Comparison of ENCODE assay signal across 10 cellular contexts in the genomic region with DNA sequence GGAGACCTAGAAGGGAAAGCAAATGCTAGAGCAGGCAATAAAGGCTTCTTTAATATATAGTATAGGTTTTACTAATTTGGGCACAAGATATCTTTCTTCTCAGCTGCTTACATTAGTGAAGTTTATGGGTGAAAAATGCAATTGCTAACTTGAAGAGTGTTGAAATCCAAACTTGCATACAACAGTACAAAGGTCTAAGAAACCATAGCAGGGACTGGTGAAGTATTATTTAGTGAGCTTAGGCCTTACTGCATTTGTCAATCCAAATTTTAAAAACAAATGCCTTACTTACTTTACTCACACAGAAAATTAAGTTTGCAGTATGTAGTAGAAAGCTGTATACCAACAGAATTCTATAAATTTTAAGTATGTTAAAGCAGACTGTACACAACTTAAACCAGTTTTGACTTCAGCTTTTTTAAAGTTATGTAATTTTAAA. TPM values are rescaled to one million over a fixed set of nuclear protein-coding genes. Genes with fewer than 3 reads are reported as not detected.
DNase-seq lines count a peak whose midpoint lies in the region; ATAC-seq and TF ChIP-seq lines count a peak whose summit lies in the region.
"Had no signal": no experiment of that assay in that cellular context is flagged by ENCODE, and none has a peak within 500 bp of the region (broad histone marks: within the 10 kb centered on the region; RNA-seq: fewer than 3 reads in every experiment).

No MANE protein-coding gene starts in this region.

- intact Hi-C loops in activated T-helper 2 cell treated with anti-CD3 and anti-CD28 coated beads, Interferon-gamma antibody, Interleukin-2, Interleukin-4, amounts not matched to agents 10 μg/mL and 5 μg/mL and 100 μg/mL, durations not matched to agents 14 hours and 24 hours and 36 hours (cut with micrococcal nuclease), result loop anchor here (10.0 kb wide), 1 partner anchor 541 kb away; a partner anchor contains a TSS
- intact Hi-C loops in left lung (cut with DNase I), result no loop called here

- peaks cover 0 to 5% of the 10 kb centered on the region in 2 donors for H3K36me3 ChIP-seq in left lung
- H3K36me3 ChIP-seq in subcutaneous abdominal adipose tissue (ENCODE audit: control insufficient read depth in 5 of 5, insufficient read depth in 5 of 5, low read length in 5 of 5), result peaks cover 0 to 6% (median 2%) of the 10 kb centered on the region in 5 donors
- H3K36me3 ChIP-seq: prostate gland had no signal

- H3K4me3 Mint-ChIP-seq in activated T-cell treated with anti-CD3 and anti-CD28 coated beads, Interleukin-2, amount 50 U/mL, for 24 hours, result peak overlapping the region; percentile 86
- H3K4me3 Mint-ChIP-seq in activated T-helper 2 cell treated with anti-CD3 and anti-CD28 coated beads, Interferon-gamma antibody, Interleukin-2, Interleukin-4, amounts not matched to agents 10 μg/mL and 5 μg/mL and 100 μg/mL, durations not matched to agents 14 hours and 24 hours and 36 hours (ENCODE audit: low read depth), result peak overlapping the region; percentile 45

- peak overlapping the region in 3 of 5 donors; percentile 48 to 99 (median 96) for H3K9ac ChIP-seq in subcutaneous abdominal adipose tissue (ENCODE audit: low read length in 5 of 5)

- in situ Hi-C loops in G401 (cut with HindIII; ENCODE audit: low sequenced_read_pairs), result no loop called here

- DNase-seq in activated T-cell treated with anti-CD3 and anti-CD28 coated beads, Interleukin-2, amount 50 U/mL, for 24 hours, result no peak
- no peak for DNase-seq in activated T-cell treated with anti-CD3 and anti-CD28 coated beads, Interleukin-2, amount 50 U/mL, for 48 hours
- DNase-seq in activated T-helper 2 cell treated with anti-CD3 and anti-CD28 coated beads, Interferon-gamma antibody, Interleukin-2, Interleukin-4, amounts not matched to agents 10 μg/mL and 5 μg/mL and 100 μg/mL, durations not matched to agents 14 hours and 24 hours and 36 hours (ENCODE audit: low spot score), result no peak
- DNase-seq in left lung (no peak), G401 (ENCODE audit: low spot score) (no peak), DMS 273 (lab: John Stamatoyannopoulos, UW; ENCODE audit: unreplicated experiment) (no peak)
- no peak for DNase-seq in effector CD8-positive, alpha-beta T cell (lab: John Stamatoyannopoulos, UW)
- DNase-seq: NCI-H2081 treated with DMSO at 0.1 percent for 48 hours had no signal

- H3K27ac Mint-ChIP-seq in activated T-cell treated with anti-CD3 and anti-CD28 coated beads, Interleukin-2, amount 50 U/mL, for 24 hours, result peak overlapping the region; percentile 51
- no peak overlapping the region for H3K27ac Mint-ChIP-seq in activated T-helper 2 cell treated with anti-CD3 and anti-CD28 coated beads, Interferon-gamma antibody, Interleukin-2, Interleukin-4, amounts not matched to agents 10 μg/mL and 5 μg/mL and 100 μg/mL, durations not matched to agents 14 hours and 24 hours and 36 hours

- H3K27ac ChIP-seq in left lung (peak overlapping the region; percentile 98), subcutaneous abdominal adipose tissue (ENCODE audit: low read depth, low read length) (peak overlapping the region; percentile 97)

- no peak for TF ChIP-seq CTCF in left lung (IDR thresholded peaks at IDR 0.05)

- no peaks in the 10 kb centered on the region for H3K9me3 Mint-ChIP-seq in activated T-cell treated with anti-CD3 and anti-CD28 coated beads, Interleukin-2, amount 50 U/mL, for 24 hours
- H3K9me3 Mint-ChIP-seq in activated T-helper 2 cell treated with anti-CD3 and anti-CD28 coated beads, Interferon-gamma antibody, Interleukin-2, Interleukin-4, amounts not matched to agents 10 μg/mL and 5 μg/mL and 100 μg/mL, durations not matched to agents 14 hours and 24 hours and 36 hours, result no peaks in the 10 kb centered on the region

- peak overlapping the region in 1 of 2 donors; percentile 91 for H3K4me3 ChIP-seq in left lung
- peak overlapping the region; percentile 8 to 97 (median 94) for H3K4me3 ChIP-seq in subcutaneous abdominal adipose tissue (ENCODE audit: low read depth in 1 of 5, low read length in 5 of 5)

- H3K27me3 ChIP-seq in left lung (no peaks in the 10 kb centered on the region), subcutaneous abdominal adipose tissue (ENCODE audit: control insufficient read depth in 5 of 5, insufficient read depth in 4 of 5, low read length in 5 of 5) (no peaks in the 10 kb centered on the region)

- no peaks in the 10 kb centered on the region for H3K27me3 Mint-ChIP-seq in activated T-cell treated with anti-CD3 and anti-CD28 coated beads, Interleukin-2, amount 50 U/mL, for 24 hours
- H3K27me3 Mint-ChIP-seq in activated T-helper 2 cell treated with anti-CD3 and anti-CD28 coated beads, Interferon-gamma antibody, Interleukin-2, Interleukin-4, amounts not matched to agents 10 μg/mL and 5 μg/mL and 100 μg/mL, durations not matched to agents 14 hours and 24 hours and 36 hours (ENCODE audit: low read depth), result no peaks in the 10 kb centered on the region

- H3K4me1 Mint-ChIP-seq in activated T-cell treated with anti-CD3 and anti-CD28 coated beads, Interleukin-2, amount 50 U/mL, for 24 hours (ENCODE audit: low read depth), result peaks cover 54% of the 10 kb centered on the region
- peaks cover 42% of the 10 kb centered on the region for H3K4me1 Mint-ChIP-seq in activated T-helper 2 cell treated with anti-CD3 and anti-CD28 coated beads, Interferon-gamma antibody, Interleukin-2, Interleukin-4, amounts not matched to agents 10 μg/mL and 5 μg/mL and 100 μg/mL, durations not matched to agents 14 hours and 24 hours and 36 hours (ENCODE audit: low read depth)

- H3K9me3 ChIP-seq in left lung, result no peaks in the 10 kb centered on the region
- no peaks in the 10 kb centered on the region for H3K9me3 ChIP-seq in subcutaneous abdominal adipose tissue (ENCODE audit: control insufficient read depth in 5 of 5, low read length in 5 of 5)
- H3K9me3 ChIP-seq: prostate gland had no signal

- H3K4me1 ChIP-seq in left lung (peaks cover 7 to 19% of the 10 kb centered on the region in 2 donors), subcutaneous abdominal adipose tissue (ENCODE audit: control insufficient read depth in 5 of 5, insufficient read depth in 5 of 5, low read length in 5 of 5) (peaks cover 5 to 36% (median 34%) of the 10 kb centered on the region in 5 donors)
- H3K4me1 ChIP-seq: prostate gland had no signal

- peaks cover 53% of the 10 kb centered on the region for H3K36me3 Mint-ChIP-seq in activated T-cell treated with anti-CD3 and anti-CD28 coated beads, Interleukin-2, amount 50 U/mL, for 24 hours (ENCODE audit: low read depth)
- peaks cover 28% of the 10 kb centered on the region for H3K36me3 Mint-ChIP-seq in activated T-helper 2 cell treated with anti-CD3 and anti-CD28 coated beads, Interferon-gamma antibody, Interleukin-2, Interleukin-4, amounts not matched to agents 10 μg/mL and 5 μg/mL and 100 μg/mL, durations not matched to agents 14 hours and 24 hours and 36 hours (ENCODE audit: low read depth)

- ATAC-seq in left lung, result no peak

RNA-seq across cellular contexts. Expression of a gene that starts 1.4 kb away (rescaled TPM):
- 7.0 and 8.8 TPM in 2 replicates for total RNA-seq in activated T-helper 2 cell treated with anti-CD3 and anti-CD28 coated beads, Interferon-gamma antibody, Interleukin-2, Interleukin-4, amounts not matched to agents 10 μg/mL and 5 μg/mL and 100 μg/mL, durations not matched to agents 14 hours and 24 hours and 36 hours
- 1 to 10 TPM; 6.9 to 9.2 TPM for total RNA-seq in left lung
- total RNA-seq in G401 (2014; rRNA removed; shearing (Covaris generic)), result 5.2 and 12.6 TPM in 2 replicates

RNA-seq across cellular contexts. Expression of a gene that starts 2.1 kb away (rescaled TPM):
- total RNA-seq in activated T-helper 2 cell treated with anti-CD3 and anti-CD28 coated beads, Interferon-gamma antibody, Interleukin-2, Interleukin-4, amounts not matched to agents 10 μg/mL and 5 μg/mL and 100 μg/mL, durations not matched to agents 14 hours and 24 hours and 36 hours, result 26.0 and 26.2 TPM in 2 replicates
- total RNA-seq in left lung, result 10 to 100 TPM; 31.7 to 32.9 TPM
- total RNA-seq in G401 (2014; rRNA removed; shearing (Covaris generic)), result 53.1 and 70.6 TPM in 2 replicates
